In the genomic region with DNA sequence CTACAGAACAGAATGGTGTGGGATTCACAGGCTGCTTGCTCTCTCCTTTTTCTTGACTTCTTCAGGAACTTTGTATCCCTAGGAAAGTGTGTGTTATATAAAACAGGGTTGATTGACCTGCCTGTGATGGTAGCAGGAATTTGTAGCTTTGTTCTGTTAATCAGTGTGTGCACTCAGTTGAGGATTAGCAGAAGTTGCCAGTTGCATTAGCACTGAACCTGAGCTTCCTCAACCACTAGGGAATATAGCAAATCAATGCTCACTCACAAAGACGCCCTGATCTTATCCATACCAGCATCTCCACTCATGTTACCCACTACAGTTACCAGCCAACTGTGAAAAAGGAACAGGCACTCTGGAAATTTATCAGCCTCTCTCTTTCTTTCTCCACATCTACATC, we compare ENCODE assay signal across 17 cellular contexts.
DNase-seq lines count a peak whose midpoint lies in the region; ATAC-seq and TF ChIP-seq lines count a peak whose summit lies in the region.
"Had no signal": no experiment of that assay in that cellular context is flagged by ENCODE, and none has a peak within 500 bp of the region (broad histone marks: within the 10 kb centered on the region; RNA-seq: fewer than 3 reads in every experiment).

No MANE protein-coding gene starts in this region.

- no peaks in the 10 kb centered on the region for H3K36me3 ChIP-seq in psoas muscle (ENCODE audit: insufficient read depth in 1 of 2, low read depth in 1 of 2)
- H3K36me3 ChIP-seq: BLaER1 had no signal

- 67 to 81% (median 71%) methylated on average over 1 of the region's 1 CpG for WGBS in psoas muscle, 3 donors

- H3K4me1 Mint-ChIP-seq in glutamatergic neuron (ENCODE audit: low read depth, unreplicated experiment) = peaks cover 24% of the 10 kb centered on the region
- H3K4me1 Mint-ChIP-seq: CD4-positive, alpha-beta memory T cell had no signal

- no peaks in the 10 kb centered on the region for H3K4me1 ChIP-seq in psoas muscle
- H3K4me1 ChIP-seq: A549, BLaER1 had no signal

- peaks cover 3% of the 10 kb centered on the region for H3K27me3 Mint-ChIP-seq in glutamatergic neuron (ENCODE audit: unreplicated experiment)

- H3K9me3 ChIP-seq in psoas muscle = no peaks in the 10 kb centered on the region
- H3K9me3 ChIP-seq: A549, BLaER1 had no signal

- peak overlapping the region; percentile 6 for H3K4me3 Mint-ChIP-seq in glutamatergic neuron (ENCODE audit: unreplicated experiment)
- H3K4me3 Mint-ChIP-seq: CD4-positive, alpha-beta memory T cell had no signal

- peaks cover 2% of the 10 kb centered on the region for H3K9me3 Mint-ChIP-seq in glutamatergic neuron (ENCODE audit: unreplicated experiment)

- intact Hi-C loops in psoas muscle (cut with DNase I) = no loop called here

- no peak overlapping the region for H3K27ac ChIP-seq in psoas muscle
- H3K27ac ChIP-seq: A549, BLaER1 had no signal

- peak; percentile 15 for DNase-seq in NCI-H82 (lab: John Stamatoyannopoulos, UW)
- DNase-seq in NCI-H82 treated with DMSO at 0.1 percent for 48 hours (lab: John Stamatoyannopoulos, UW; ENCODE audit: unreplicated experiment) = no peak
- peak; percentile 23 for DNase-seq in NCI-H2171 (lab: John Stamatoyannopoulos, UW)
- DNase-seq in glutamatergic neuron = no peak
- no peak for DNase-seq in psoas muscle
- no peak for DNase-seq in stimulated activated CD4-positive, alpha-beta T cell treated with anti-CD3 and anti-CD28 coated beads, Interleukin-4, amount 100 ng/mL, for 24 hours
- DNase-seq: CD4-positive, alpha-beta memory T cell; KBM-7; NCI-H1105; NCI-H1694 treated with DMSO at 0.1 percent for 48 hours; NCI-H446 had no signal

- no peak for TF ChIP-seq CTCF in glutamatergic neuron (IDR thresholded peaks at IDR 0.05; ENCODE audit: partially characterized antibody, unreplicated experiment)
- TF ChIP-seq CTCF in psoas muscle (IDR thresholded peaks at IDR 0.05) = no peak

- H3K27me3 ChIP-seq in psoas muscle (ENCODE audit: insufficient read depth in 3 of 3, low read length in 2 of 3) = no peaks in the 10 kb centered on the region
- H3K27me3 ChIP-seq: BLaER1 had no signal

- no peak overlapping the region for H3K4me3 ChIP-seq in psoas muscle
- H3K4me3 ChIP-seq: A549, BLaER1 had no signal

- peak overlapping the region; percentile 73 for H3K27ac Mint-ChIP-seq in glutamatergic neuron (ENCODE audit: unreplicated experiment)
- H3K27ac Mint-ChIP-seq: CD4-positive, alpha-beta memory T cell had no signal

- no peak for ATAC-seq in HG02981 (IDR thresholded peaks at IDR 0.05; ENCODE audit: unreplicated experiment)
- ATAC-seq in psoas muscle = no peak
- no peak for ATAC-seq in GM21381 (IDR thresholded peaks at IDR 0.05; ENCODE audit: unreplicated experiment)
- ATAC-seq: A549, HepG2, Right ventricle myocardium inferior had no signal

- no peaks in the 10 kb centered on the region for H3K36me3 Mint-ChIP-seq in glutamatergic neuron (ENCODE audit: unreplicated experiment)
- H3K36me3 Mint-ChIP-seq: CD4-positive, alpha-beta memory T cell had no signal

Comparison
In these comparisons a context has a peak if more than half of its experiments do, and no peak if none do; other contexts are left out.
1. DNase-seq: peak in NCI-H82 (single experiment) and NCI-H2171 (single experiment); none in NCI-H82 treated with DMSO at 0.1 percent for 48 hours (single experiment), glutamatergic neuron (single experiment), psoas muscle (0 of 2) and stimulated activated CD4-positive, alpha-beta T cell treated with anti-CD3 and anti-CD28 coated beads, Interleukin-4, amount 100 ng/mL, for 24 hours (single experiment).